Comparison of ENCODE assay signal across 24 cellular contexts in genomic region chr18:1906421-1906820, GRCh38.
"Had no signal": no experiment of that assay in that cellular context is flagged by ENCODE, and none has a peak within 500 bp of the region (broad histone marks: within the 10 kb centered on the region; RNA-seq: fewer than 3 reads in every experiment).

No MANE protein-coding gene starts in this region.

- H3K27ac ChIP-seq: Peyer's patch, SK-N-MC, VCaP had no signal

- H3K4me1 ChIP-seq: Peyer's patch had no signal

- DNase-seq: activated CD4-positive, alpha-beta memory T cell treated with anti-CD3 and anti-CD28 coated beads for 36 hours; activated CD4-positive, alpha-beta T cell treated with anti-CD3 and anti-CD28 coated beads, Interleukin-2, amount 10 ng/mL, durations not matched to agents 7 days and 5 days; activated CD4-positive, CD25-positive, alpha-beta regulatory T cell; activated CD8-positive, alpha-beta memory T cell treated with anti-CD3 and anti-CD28 coated beads for 24 hours; activated effector memory CD4-positive, alpha-beta T cell treated with anti-CD3 and anti-CD28 coated beads, Interleukin-2, amount 50 U/mL, for 16 hours; activated naive CD4-positive, alpha-beta T cell treated with Interleukin-2 at 50 U/mL for 16 hours; activated naive CD8-positive, alpha-beta T cell treated with anti-CD3 and anti-CD28 coated beads, Interleukin-2, amount 50 U/mL, for 24 hours; activated T-cell treated with anti-CD3 and anti-CD28 coated beads, Interleukin-2, amount 50 U/mL, for 4 hours; amniotic stem cell; NCI-H1105 treated with DMSO at 0.1 percent for 48 hours; NCI-H1694 treated with DMSO at 0.1 percent for 48 hours; NCI-H2029 treated with DMSO at 0.1 percent for 48 hours; NCI-H526; NCI-H82; OCI-M1; Peyer's patch; SHP77 treated with DMSO at 0.1 percent for 48 hours; T-cell; T-helper 2 cell; T1000 had no signal

- H3K4me3 ChIP-seq: Peyer's patch, SK-N-MC had no signal

- ATAC-seq: activated naive CD4-positive, alpha-beta T cell treated with anti-CD3 and anti-CD28 coated beads, Interleukin-2, amount 50 U/mL, for 72 hours; activated naive CD8-positive, alpha-beta T cell treated with anti-CD3 and anti-CD28 coated beads, Interleukin-2, amount 50 U/mL, for 24 hours; activated T-cell treated with anti-CD3 and anti-CD28 coated beads, Interleukin-2, amount 50 U/mL, for 4 hours; T-cell had no signal

- FAIRE-seq: astrocyte had no signal

- H3K27me3 ChIP-seq: Peyer's patch had no signal

- H3K36me3 ChIP-seq: Peyer's patch had no signal
